18 cellular contexts compared by ENCODE assay signal in genomic region chr10:43106256-43107091, GRCh38. TPM values are rescaled to one million over a fixed set of nuclear protein-coding genes. Genes with fewer than 3 reads are reported as not detected.
DNase-seq lines count a peak whose midpoint lies in the region; ATAC-seq and FAIRE-seq lines count a peak whose summit lies in the region.
"Had no signal": no experiment of that assay in that cellular context is flagged by ENCODE, and none has a peak within 500 bp of the region (broad histone marks: within the 10 kb centered on the region; RNA-seq: fewer than 3 reads in every experiment).

No MANE protein-coding gene starts in this region.

- H3K27me3 Mint-ChIP-seq in activated T-cell treated with anti-CD3 and anti-CD28 coated beads, Interleukin-2, amount 50 U/mL, for 4 hours (ENCODE audit: low read depth), result peaks cover 26% of the 10 kb centered on the region
- H3K27me3 Mint-ChIP-seq in IgD-negative memory B cell, result peaks cover 18% of the 10 kb centered on the region
- H3K27me3 Mint-ChIP-seq in memory B cell, result peaks cover 10% of the 10 kb centered on the region
- peaks cover 46% of the 10 kb centered on the region for H3K27me3 Mint-ChIP-seq in activated naive CD4-positive, alpha-beta T cell treated with anti-CD3 and anti-CD28 coated beads, Interleukin-2, amount 10 ng/mL, durations not matched to agents 7 days and 5 days

- H3K27ac Mint-ChIP-seq in IgD-negative memory B cell (peak overlapping the region; percentile 23 to 63 (median 52)), memory B cell (peak overlapping the region; percentile 52)
- H3K27ac Mint-ChIP-seq in activated naive CD4-positive, alpha-beta T cell treated with anti-CD3 and anti-CD28 coated beads, Interleukin-2, amount 10 ng/mL, durations not matched to agents 7 days and 5 days, result no peak overlapping the region
- H3K27ac Mint-ChIP-seq: activated T-cell treated with anti-CD3 and anti-CD28 coated beads, Interleukin-2, amount 50 U/mL, for 72 hours; H9 had no signal

- peak overlapping the region; percentile 36 for H3K4me3 Mint-ChIP-seq in activated T-cell treated with anti-CD3 and anti-CD28 coated beads, Interleukin-2, amount 50 U/mL, for 4 hours
- peak overlapping the region; percentile 62 to 86 (median 76) for H3K4me3 Mint-ChIP-seq in IgD-negative memory B cell
- peak overlapping the region; percentile 41 for H3K4me3 Mint-ChIP-seq in memory B cell
- no peak overlapping the region for H3K4me3 Mint-ChIP-seq in activated naive CD4-positive, alpha-beta T cell treated with anti-CD3 and anti-CD28 coated beads, Interleukin-2, amount 10 ng/mL, durations not matched to agents 7 days and 5 days

- peaks cover 13% of the 10 kb centered on the region for H3K4me1 Mint-ChIP-seq in activated T-cell treated with anti-CD3 and anti-CD28 coated beads, Interleukin-2, amount 50 U/mL, for 4 hours (ENCODE audit: low read depth)
- H3K4me1 Mint-ChIP-seq in IgD-negative memory B cell (peaks cover 7 to 21% (median 9%) of the 10 kb centered on the region in 3 donors), memory B cell (peaks cover 13% of the 10 kb centered on the region)
- peaks cover 28% of the 10 kb centered on the region for H3K4me1 Mint-ChIP-seq in activated naive CD4-positive, alpha-beta T cell treated with anti-CD3 and anti-CD28 coated beads, Interleukin-2, amount 10 ng/mL, durations not matched to agents 7 days and 5 days
- H3K4me1 Mint-ChIP-seq: activated naive CD4-positive, alpha-beta T cell treated with anti-CD3 and anti-CD28 coated beads, Interleukin-2, amount 50 U/mL, for 24 hours had no signal

- CTCF ChIA-PET in activated naive CD4-positive, alpha-beta T cell treated with anti-CD3 and anti-CD28 coated beads, Interleukin-2, amount 10 ng/mL, durations not matched to agents 7 days and 5 days (lab: Charles Lee), result interaction anchor here (0.6 to 1.6 kb wide), 6 partner anchors 8 to 243 kb away, joined by 3 to 7 read pairs (median 3); no protein-coding TSS in a partner anchor

- no peaks in the 10 kb centered on the region for H3K36me3 Mint-ChIP-seq in activated T-cell treated with anti-CD3 and anti-CD28 coated beads, Interleukin-2, amount 50 U/mL, for 4 hours (ENCODE audit: insufficient read depth)
- H3K36me3 Mint-ChIP-seq in IgD-negative memory B cell, result no peaks in the 10 kb centered on the region
- H3K36me3 Mint-ChIP-seq in memory B cell, result no peaks in the 10 kb centered on the region
- H3K36me3 Mint-ChIP-seq in activated naive CD4-positive, alpha-beta T cell treated with anti-CD3 and anti-CD28 coated beads, Interleukin-2, amount 10 ng/mL, durations not matched to agents 7 days and 5 days, result no peaks in the 10 kb centered on the region
- H3K36me3 Mint-ChIP-seq: activated naive CD4-positive, alpha-beta T cell treated with anti-CD3 and anti-CD28 coated beads, Interleukin-2, amount 50 U/mL, for 24 hours had no signal

- no peak for ATAC-seq in activated T-cell treated with anti-CD3 and anti-CD28 coated beads, Interleukin-2, amount 50 U/mL, for 4 hours
- no peak for ATAC-seq in memory B cell (ENCODE audit: low read depth)

- no peak for DNase-seq in activated T-cell treated with anti-CD3 and anti-CD28 coated beads, Interleukin-2, amount 50 U/mL, for 4 hours
- no peak for DNase-seq in activated T-cell treated with anti-CD3 and anti-CD28 coated beads, Interleukin-2, amount 50 U/mL, for 1 hour
- DNase-seq in memory B cell (ENCODE audit: low spot score in 2 of 2) (no peak), urothelium cell line (ENCODE audit: low spot score) (no peak), NCI-H2227 (lab: John Stamatoyannopoulos, UW; ENCODE audit: unreplicated experiment) (no peak), NCI-H1694 treated with DMSO at 0.1 percent for 48 hours (lab: John Stamatoyannopoulos, UW) (no peak)
- no peak for DNase-seq in activated naive CD4-positive, alpha-beta T cell treated with anti-CD3 and anti-CD28 coated beads, Interleukin-2, amount 10 ng/mL, durations not matched to agents 7 days and 5 days
- DNase-seq: DMS 273 treated with DMSO at 0.1 percent for 48 hours; effector CD4-positive, alpha-beta T cell; H9; NCI-H1092 treated with DMSO at 0.1 percent for 48 hours; NCI-H2029; NCI-H2227 treated with DMSO at 0.1 percent for 48 hours; NCI-H748 treated with DMSO at 0.1 percent for 48 hours had no signal

- FAIRE-seq in urothelium cell line (lab: Jason Lieb, UNC), result peak; percentile 50
- FAIRE-seq: HepG2 had no signal

- H3K9me3 Mint-ChIP-seq in activated T-cell treated with anti-CD3 and anti-CD28 coated beads, Interleukin-2, amount 50 U/mL, for 4 hours, result no peaks in the 10 kb centered on the region
- H3K9me3 Mint-ChIP-seq in IgD-negative memory B cell (no peaks in the 10 kb centered on the region), memory B cell (no peaks in the 10 kb centered on the region)
- no peaks in the 10 kb centered on the region for H3K9me3 Mint-ChIP-seq in activated naive CD4-positive, alpha-beta T cell treated with anti-CD3 and anti-CD28 coated beads, Interleukin-2, amount 10 ng/mL, durations not matched to agents 7 days and 5 days
- H3K9me3 Mint-ChIP-seq: activated naive CD4-positive, alpha-beta T cell treated with anti-CD3 and anti-CD28 coated beads, Interleukin-2, amount 50 U/mL, for 24 hours; activated T-cell treated with anti-CD3 and anti-CD28 coated beads, Interleukin-2, amount 50 U/mL, for 72 hours had no signal

RNA-seq across cellular contexts. Expression of gene RET, which starts 29.6 kb away (rescaled TPM):
- under 1 TPM; 0.13 to 0.41 (median 0.13) TPM for total RNA-seq in activated T-cell treated with anti-CD3 and anti-CD28 coated beads, Interleukin-2, amount 50 U/mL, for 4 hours
- 0.05 TPM for polyA plus RNA-seq in IgD-negative memory B cell
- polyA plus RNA-seq: HepG2 had no signal

RNA-seq across cellular contexts. Expression of gene CSGALNACT2, which starts 31.8 kb away (rescaled TPM):
- total RNA-seq in activated T-cell treated with anti-CD3 and anti-CD28 coated beads, Interleukin-2, amount 50 U/mL, for 4 hours, result 10 to 100 TPM; 14.7 to 19.5 (median 15.5) TPM
- 12.2 TPM for polyA plus RNA-seq in IgD-negative memory B cell
